Comparison of ENCODE assay signal across 30 cellular contexts in the genomic region with DNA sequence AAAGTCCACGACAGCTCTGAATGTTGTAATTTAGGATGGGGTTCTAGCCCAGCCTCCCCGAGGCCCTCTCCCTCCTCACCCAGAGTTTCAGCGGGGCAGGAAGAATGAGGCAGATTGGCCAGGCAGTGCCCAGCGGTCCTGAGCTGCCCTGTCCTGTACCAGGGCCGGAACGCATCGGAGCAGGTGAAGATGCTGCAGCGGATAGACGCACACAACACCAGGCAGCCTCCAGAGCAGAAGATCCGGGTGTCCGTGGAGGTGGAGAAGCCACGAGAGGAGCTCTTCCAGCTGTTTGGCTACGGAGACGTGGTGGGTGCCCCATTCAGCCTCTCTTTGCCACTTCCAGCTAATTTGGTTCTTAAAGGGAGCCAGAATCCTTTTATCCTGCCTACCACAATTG. TPM values are rescaled to one million over a fixed set of nuclear protein-coding genes. Genes with fewer than 3 reads are reported as not detected.
"Had no signal": no experiment of that assay in that cellular context is flagged by ENCODE, and none has a peak within 500 bp of the region (broad histone marks: within the 10 kb centered on the region; RNA-seq: fewer than 3 reads in every experiment).

No MANE protein-coding gene starts in this region.

- H3K36me3 Mint-ChIP-seq: activated CD4-positive, alpha-beta memory T cell treated with anti-CD3 and anti-CD28 coated beads for 36 hours; activated CD8-positive, alpha-beta memory T cell treated with anti-CD3 and anti-CD28 coated beads, Interleukin-2, amount 10 ng/mL, durations not matched to agents 7 days and 5 days; activated naive CD4-positive, alpha-beta T cell treated with anti-CD3 and anti-CD28 coated beads, Interleukin-2, amount 10 ng/mL, durations not matched to agents 7 days and 5 days; activated naive CD4-positive, alpha-beta T cell treated with anti-CD3 and anti-CD28 coated beads, Interleukin-2, amount 50 U/mL, for 72 hours; activated naive CD8-positive, alpha-beta T cell treated with anti-CD3 and anti-CD28 coated beads, Interleukin-2, amount 10 ng/mL, durations not matched to agents 7 days and 5 days had no signal

- H3K4me3 ChIP-seq: coronary artery, esophagus muscularis mucosa, gastrocnemius medialis had no signal

- H3K36me3 ChIP-seq: brain microvascular endothelial cell, gastrocnemius medialis had no signal

- H3K9me3 ChIP-seq: esophagus muscularis mucosa, gastrocnemius medialis had no signal

- H3K27me3 Mint-ChIP-seq: activated CD4-positive, alpha-beta memory T cell treated with anti-CD3 and anti-CD28 coated beads for 36 hours; activated CD4-positive, alpha-beta T cell treated with anti-CD3 and anti-CD28 coated beads for 36 hours; activated CD4-positive, alpha-beta T cell treated with anti-CD3 and anti-CD28 coated beads, Interleukin-2, amount 10 ng/mL, durations not matched to agents 24 days and 14 days; activated CD8-positive, alpha-beta memory T cell treated with anti-CD3 and anti-CD28 coated beads, Interleukin-2, amount 10 ng/mL, durations not matched to agents 7 days and 5 days; activated naive CD4-positive, alpha-beta T cell treated with anti-CD3 and anti-CD28 coated beads, Interleukin-2, amount 10 ng/mL, durations not matched to agents 7 days and 5 days; activated naive CD8-positive, alpha-beta T cell treated with anti-CD3 and anti-CD28 coated beads, Interleukin-2, amount 10 ng/mL, durations not matched to agents 7 days and 5 days; activated T-cell treated with anti-CD3 and anti-CD28 coated beads, Interleukin-2, amount 50 U/mL, for 24 hours; central memory CD8-positive, alpha-beta T cell had no signal

- H3K9me3 Mint-ChIP-seq: activated CD4-positive, alpha-beta memory T cell treated with anti-CD3 and anti-CD28 coated beads for 36 hours; activated CD4-positive, alpha-beta T cell treated with anti-CD3 and anti-CD28 coated beads, Interleukin-2, amount 10 ng/mL, durations not matched to agents 24 days and 14 days; activated naive CD4-positive, alpha-beta T cell treated with anti-CD3 and anti-CD28 coated beads, Interleukin-2, amount 10 ng/mL, durations not matched to agents 7 days and 5 days; activated naive CD4-positive, alpha-beta T cell treated with anti-CD3 and anti-CD28 coated beads, Interleukin-2, amount 50 U/mL, for 72 hours; activated naive CD8-positive, alpha-beta T cell treated with anti-CD3 and anti-CD28 coated beads, Interleukin-2, amount 10 ng/mL, durations not matched to agents 7 days and 5 days; activated T-cell treated with anti-CD3 and anti-CD28 coated beads, Interleukin-2, amount 50 U/mL, for 24 hours; activated T-cell treated with anti-CD3 and anti-CD28 coated beads, Interleukin-2, amount 50 U/mL, for 72 hours; central memory CD8-positive, alpha-beta T cell; effector memory CD8-positive, alpha-beta T cell had no signal

- DNase-seq: activated CD4-positive, alpha-beta memory T cell treated with anti-CD3 and anti-CD28 coated beads for 36 hours; activated CD4-positive, alpha-beta T cell treated with anti-CD3 and anti-CD28 coated beads for 36 hours; activated CD4-positive, alpha-beta T cell treated with anti-CD3 and anti-CD28 coated beads, Interleukin-2, amount 10 ng/mL, durations not matched to agents 24 days and 14 days; activated CD4-positive, CD25-positive, alpha-beta regulatory T cell; activated CD4-positive, CD25-positive, alpha-beta regulatory T cell treated with anti-CD3 and anti-CD28 coated beads, Interleukin-2, amount 50 U/mL, for 72 hours; activated CD8-positive, alpha-beta memory T cell treated with anti-CD3 and anti-CD28 coated beads, Interleukin-2, amount 10 ng/mL, durations not matched to agents 7 days and 5 days; activated CD8-positive, alpha-beta memory T cell treated with anti-CD3 and anti-CD28 coated beads, Interleukin-2, amount 50 U/mL, for 4 hours; activated CD8-positive, alpha-beta T cell treated with anti-CD3 and anti-CD28 coated beads, Interleukin-2, amount 10 ng/mL, durations not matched to agents 7 days and 5 days; activated gamma-delta T cell; activated naive CD4-positive, alpha-beta T cell; activated naive CD4-positive, alpha-beta T cell treated with anti-CD3 and anti-CD28 coated beads, Interleukin-2, amount 10 ng/mL, durations not matched to agents 7 days and 5 days; activated naive CD8-positive, alpha-beta T cell treated with anti-CD3 and anti-CD28 coated beads, Interleukin-2, amount 10 ng/mL, durations not matched to agents 7 days and 5 days; activated T-cell treated with anti-CD3 and anti-CD28 coated beads, Interleukin-2, amount 50 U/mL, for 24 hours; activated T-cell treated with anti-CD3 and anti-CD28 coated beads, Interleukin-2, amount 50 U/mL, for 72 hours; amniotic stem cell; anterior cingulate cortex; brain microvascular endothelial cell; dermis blood vessel endothelial cell; effector CD4-positive, alpha-beta T cell; effector memory CD8-positive, alpha-beta T cell; erythroblast; foreskin keratinocyte; gastrocnemius medialis; T-helper 2 cell had no signal

- H3K27ac Mint-ChIP-seq: activated CD4-positive, alpha-beta memory T cell treated with anti-CD3 and anti-CD28 coated beads for 36 hours; activated CD4-positive, alpha-beta T cell treated with anti-CD3 and anti-CD28 coated beads for 36 hours; activated CD8-positive, alpha-beta memory T cell treated with anti-CD3 and anti-CD28 coated beads, Interleukin-2, amount 10 ng/mL, durations not matched to agents 7 days and 5 days; activated CD8-positive, alpha-beta T cell treated with anti-CD3 and anti-CD28 coated beads, Interleukin-2, amount 10 ng/mL, durations not matched to agents 7 days and 5 days; activated naive CD4-positive, alpha-beta T cell treated with anti-CD3 and anti-CD28 coated beads, Interleukin-2, amount 10 ng/mL, durations not matched to agents 7 days and 5 days; activated naive CD4-positive, alpha-beta T cell treated with anti-CD3 and anti-CD28 coated beads, Interleukin-2, amount 50 U/mL, for 72 hours; activated T-cell treated with anti-CD3 and anti-CD28 coated beads, Interleukin-2, amount 50 U/mL, for 24 hours; activated T-cell treated with anti-CD3 and anti-CD28 coated beads, Interleukin-2, amount 50 U/mL, for 72 hours had no signal

- H3K27ac ChIP-seq: brain microvascular endothelial cell, coronary artery, esophagus muscularis mucosa, foreskin keratinocyte had no signal

- H3K27me3 ChIP-seq: brain microvascular endothelial cell, esophagus muscularis mucosa, foreskin keratinocyte, gastrocnemius medialis had no signal

- H3K4me1 ChIP-seq: foreskin keratinocyte had no signal

- ATAC-seq: activated CD4-positive, alpha-beta T cell treated with anti-CD3 and anti-CD28 coated beads for 36 hours; activated CD8-positive, alpha-beta memory T cell treated with anti-CD3 and anti-CD28 coated beads, Interleukin-2, amount 10 ng/mL, durations not matched to agents 7 days and 5 days; activated CD8-positive, alpha-beta T cell treated with anti-CD3 and anti-CD28 coated beads, Interleukin-2, amount 10 ng/mL, durations not matched to agents 7 days and 5 days; effector memory CD8-positive, alpha-beta T cell; foreskin keratinocyte; gastrocnemius medialis had no signal

- H3K4me3 Mint-ChIP-seq: activated CD4-positive, alpha-beta memory T cell treated with anti-CD3 and anti-CD28 coated beads for 36 hours; activated CD4-positive, alpha-beta T cell treated with anti-CD3 and anti-CD28 coated beads for 36 hours; activated CD4-positive, alpha-beta T cell treated with anti-CD3 and anti-CD28 coated beads, Interleukin-2, amount 10 ng/mL, durations not matched to agents 24 days and 14 days; activated CD8-positive, alpha-beta memory T cell treated with anti-CD3 and anti-CD28 coated beads, Interleukin-2, amount 10 ng/mL, durations not matched to agents 7 days and 5 days; activated CD8-positive, alpha-beta T cell treated with anti-CD3 and anti-CD28 coated beads, Interleukin-2, amount 10 ng/mL, durations not matched to agents 7 days and 5 days; activated naive CD4-positive, alpha-beta T cell treated with anti-CD3 and anti-CD28 coated beads, Interleukin-2, amount 10 ng/mL, durations not matched to agents 7 days and 5 days; activated naive CD8-positive, alpha-beta T cell treated with anti-CD3 and anti-CD28 coated beads, Interleukin-2, amount 10 ng/mL, durations not matched to agents 7 days and 5 days; activated T-cell treated with anti-CD3 and anti-CD28 coated beads, Interleukin-2, amount 50 U/mL, for 24 hours; activated T-cell treated with anti-CD3 and anti-CD28 coated beads, Interleukin-2, amount 50 U/mL, for 72 hours; central memory CD8-positive, alpha-beta T cell; effector memory CD8-positive, alpha-beta T cell had no signal

RNA-seq across cellular contexts. Expression of a gene that starts 26.3 kb away (rescaled TPM):
- total RNA-seq: astrocyte, bronchial epithelial cell, dermis blood vessel endothelial cell, foreskin keratinocyte had no signal
- polyA plus RNA-seq: foreskin keratinocyte had no signal
